In genomic region chr4:113952452-113953029, GRCh38 we compare ENCODE assay signal across 9 cellular contexts. TPM values are rescaled to one million over a fixed set of nuclear protein-coding genes. Genes with fewer than 3 reads are reported as not detected.
DNase-seq lines count a peak whose midpoint lies in the region; ATAC-seq and TF ChIP-seq lines count a peak whose summit lies in the region.
"Had no signal": no experiment of that assay in that cellular context is flagged by ENCODE, and none has a peak within 500 bp of the region (broad histone marks: within the 10 kb centered on the region; RNA-seq: fewer than 3 reads in every experiment).

No MANE protein-coding gene starts in this region.

- H3K4me1 Mint-ChIP-seq in activated T-helper 2 cell treated with anti-CD3 and anti-CD28 coated beads, Interferon-gamma antibody, Interleukin-2, Interleukin-4, amounts not matched to agents 10 μg/mL and 5 μg/mL and 100 μg/mL, durations not matched to agents 14 hours and 24 hours and 36 hours (ENCODE audit: low read depth): no peaks in the 10 kb centered on the region
- H3K4me1 Mint-ChIP-seq: central memory CD8-positive, alpha-beta T cell had no signal

- H3K27ac Mint-ChIP-seq in activated T-helper 2 cell treated with anti-CD3 and anti-CD28 coated beads, Interferon-gamma antibody, Interleukin-2, Interleukin-4, amounts not matched to agents 10 μg/mL and 5 μg/mL and 100 μg/mL, durations not matched to agents 14 hours and 24 hours and 36 hours: no peak overlapping the region

- H3K4me3 ChIP-seq in body of pancreas: no peak overlapping the region
- H3K4me3 ChIP-seq in upper lobe of left lung: no peak overlapping the region

- H3K27me3 ChIP-seq in body of pancreas: no peaks in the 10 kb centered on the region
- no peaks in the 10 kb centered on the region for H3K27me3 ChIP-seq in upper lobe of left lung

- H3K9me3 ChIP-seq in body of pancreas (no peaks in the 10 kb centered on the region), upper lobe of left lung (no peaks in the 10 kb centered on the region)

- peaks cover 27% of the 10 kb centered on the region for H3K27me3 Mint-ChIP-seq in activated T-helper 2 cell treated with anti-CD3 and anti-CD28 coated beads, Interferon-gamma antibody, Interleukin-2, Interleukin-4, amounts not matched to agents 10 μg/mL and 5 μg/mL and 100 μg/mL, durations not matched to agents 14 hours and 24 hours and 36 hours (ENCODE audit: low read depth)

- TF ChIP-seq CTCF in body of pancreas (IDR thresholded peaks at IDR 0.05) (peak; percentile 37 to 79 (median 61)), upper lobe of left lung (IDR thresholded peaks at IDR 0.05) (peak; percentile 52 to 79 (median 70))

- TF ChIP-seq EP300 in upper lobe of left lung (IDR thresholded peaks at IDR 0.05): no peak

- H3K27ac ChIP-seq in body of pancreas: no peak overlapping the region
- H3K27ac ChIP-seq in upper lobe of left lung: no peak overlapping the region

- TF ChIP-seq POLR2A in body of pancreas (IDR thresholded peaks at IDR 0.05): no peak
- TF ChIP-seq POLR2A in upper lobe of left lung (IDR thresholded peaks at IDR 0.05): no peak

- WGBS in body of pancreas, 2 donors: 28 to 40% methylated on average over 9 of the region's 9 CpGs
- 47 to 51% methylated on average over 9 of the region's 9 CpGs for WGBS in upper lobe of left lung, 2 donors

- peak; percentile 92 for ATAC-seq in GM19324 (IDR thresholded peaks at IDR 0.05; ENCODE audit: low FRiP score, unreplicated experiment)
- peak; percentile 91 for ATAC-seq in HG03139 (IDR thresholded peaks at IDR 0.05; ENCODE audit: unreplicated experiment)
- ATAC-seq in body of pancreas: peak; percentile 65
- peak in 1 of 2 donors; percentile 82 for ATAC-seq in upper lobe of left lung (ENCODE audit: low FRiP score in 2 of 2)

- H3K4me1 ChIP-seq in body of pancreas: peaks cover 7% of the 10 kb centered on the region
- peaks cover 0 to 7% (median 5%) of the 10 kb centered on the region in 4 donors for H3K4me1 ChIP-seq in upper lobe of left lung

- H3K36me3 ChIP-seq in body of pancreas (replicated peaks in 1 of 2; ENCODE audit: insufficient read depth in 1 of 2, low read depth in 2 of 2) (no peaks in the 10 kb centered on the region), upper lobe of left lung (no peaks in the 10 kb centered on the region)

- DNase-seq in ELR (ENCODE audit: low read depth) (peak; percentile 73), NCI-H748 (lab: John Stamatoyannopoulos, UW; ENCODE audit: unreplicated experiment) (peak; percentile 73), body of pancreas (peak in 3 of 4 donors; percentile 12 to 26 (median 13)), kidney glomerular epithelial cell (lab: John Stamatoyannopoulos, UW) (peak; percentile 61), upper lobe of left lung (no peak)
- no peak for DNase-seq in activated T-helper 2 cell treated with anti-CD3 and anti-CD28 coated beads, Interferon-gamma antibody, Interleukin-2, Interleukin-4, amounts not matched to agents 10 μg/mL and 5 μg/mL and 100 μg/mL, durations not matched to agents 14 hours and 24 hours and 36 hours (ENCODE audit: low spot score)

- no peaks in the 10 kb centered on the region for H3K9me3 Mint-ChIP-seq in activated T-helper 2 cell treated with anti-CD3 and anti-CD28 coated beads, Interferon-gamma antibody, Interleukin-2, Interleukin-4, amounts not matched to agents 10 μg/mL and 5 μg/mL and 100 μg/mL, durations not matched to agents 14 hours and 24 hours and 36 hours
- H3K9me3 Mint-ChIP-seq: central memory CD8-positive, alpha-beta T cell had no signal

- intact Hi-C loops in body of pancreas (cut with DNase I): no loop called here
- intact Hi-C loops in activated T-helper 2 cell treated with anti-CD3 and anti-CD28 coated beads, Interferon-gamma antibody, Interleukin-2, Interleukin-4, amounts not matched to agents 10 μg/mL and 5 μg/mL and 100 μg/mL, durations not matched to agents 14 hours and 24 hours and 36 hours (cut with micrococcal nuclease): loop anchor here (2.0 kb wide), 1 partner anchor 118 kb away; no protein-coding TSS in a partner anchor

- no peak overlapping the region for H3K4me3 Mint-ChIP-seq in activated T-helper 2 cell treated with anti-CD3 and anti-CD28 coated beads, Interferon-gamma antibody, Interleukin-2, Interleukin-4, amounts not matched to agents 10 μg/mL and 5 μg/mL and 100 μg/mL, durations not matched to agents 14 hours and 24 hours and 36 hours (ENCODE audit: low read depth)
- H3K4me3 Mint-ChIP-seq: central memory CD8-positive, alpha-beta T cell had no signal

- no peaks in the 10 kb centered on the region for H3K36me3 Mint-ChIP-seq in activated T-helper 2 cell treated with anti-CD3 and anti-CD28 coated beads, Interferon-gamma antibody, Interleukin-2, Interleukin-4, amounts not matched to agents 10 μg/mL and 5 μg/mL and 100 μg/mL, durations not matched to agents 14 hours and 24 hours and 36 hours (ENCODE audit: low read depth)

RNA-seq across cellular contexts. Expression of gene ARSJ, which starts 26.9 kb away (rescaled TPM):
- total RNA-seq in body of pancreas: 1 to 10 TPM; 3.4 to 3.6 TPM
- 10 to 100 TPM in 4 of 6 donors, 1 to 10 TPM in 2; 5.4 to 29.3 (median 14.8) TPM for total RNA-seq in upper lobe of left lung
- not detected in 2 replicates for total RNA-seq in activated T-helper 2 cell treated with anti-CD3 and anti-CD28 coated beads, Interferon-gamma antibody, Interleukin-2, Interleukin-4, amounts not matched to agents 10 μg/mL and 5 μg/mL and 100 μg/mL, durations not matched to agents 14 hours and 24 hours and 36 hours

Comparison
In these comparisons a context has a peak if more than half of its experiments do, and no peak if none do; other contexts are left out.
1. DNase-seq: peak in ELR (single experiment), NCI-H748 (single experiment), body of pancreas (3 of 4) and kidney glomerular epithelial cell (single experiment); none in upper lobe of left lung (0 of 2) and activated T-helper 2 cell treated with anti-CD3 and anti-CD28 coated beads, Interferon-gamma antibody, Interleukin-2, Interleukin-4, amounts not matched to agents 10 μg/mL and 5 μg/mL and 100 μg/mL, durations not matched to agents 14 hours and 24 hours and 36 hours (single experiment).